1 cellular context compared by ENCODE assay signal in genomic region chr9:99515874-99516656, GRCh38.
TF ChIP-seq lines count a peak whose summit lies in the region.

No MANE protein-coding gene starts in this region.

TF ChIP-seq in H1, 55 proteins besides CTCF, POLR2A, EP300 and RAD21 (continued from another document):
- TF ChIP-seq ATF2 (IDR thresholded peaks at IDR 0.05; ENCODE audit: low read length) = no peak
- TF ChIP-seq EZH2 (IDR thresholded peaks at IDR 0.05; ENCODE audit: low read depth, low read length, severe bottlenecking) = no peak
- TF ChIP-seq PHF8 (conservative IDR thresholded peaks at IDR 0.05; ENCODE audit: low read depth, low read length) = no peak
TF ChIP-seq in H1: peak in this region for 0.
